ENCODE assay signal across 14 cellular contexts in genomic region chr3:124888482-124889441, GRCh38. TPM values are rescaled to one million over a fixed set of nuclear protein-coding genes. Genes with fewer than 3 reads are reported as not detected.
DNase-seq lines count a peak whose midpoint lies in the region; ATAC-seq and TF ChIP-seq lines count a peak whose summit lies in the region.
"Had no signal": no experiment of that assay in that cellular context is flagged by ENCODE, and none has a peak within 500 bp of the region (broad histone marks: within the 10 kb centered on the region; RNA-seq: fewer than 3 reads in every experiment).

No MANE protein-coding gene starts in this region.

- no peak for DNase-seq in activated CD4-positive, alpha-beta memory T cell treated with anti-CD3 and anti-CD28 coated beads for 36 hours
- DNase-seq in activated CD4-positive, alpha-beta memory T cell treated with anti-CD3 and anti-CD28 coated beads, Interleukin-2, amount 10 ng/mL, durations not matched to agents 7 days and 5 days = no peak
- DNase-seq in Panc1 (ENCODE audit: low read depth, low spot score) (no peak), glutamatergic neuron (no peak), trophoblast cell (no peak), cerebellar nuclear complex (lab: John Stamatoyannopoulos, UW) (no peak)
- DNase-seq: DMS79, foreskin fibroblast, MV-4-11, OCI-M1, upper lobe of right lung had no signal

- no peak overlapping the region for H3K27ac Mint-ChIP-seq in activated CD4-positive, alpha-beta memory T cell treated with anti-CD3 and anti-CD28 coated beads for 36 hours
- H3K27ac Mint-ChIP-seq in activated CD4-positive, alpha-beta memory T cell treated with anti-CD3 and anti-CD28 coated beads, Interleukin-2, amount 10 ng/mL, durations not matched to agents 7 days and 5 days = no peak overlapping the region
- no peak overlapping the region for H3K27ac Mint-ChIP-seq in glutamatergic neuron (ENCODE audit: unreplicated experiment)

- H2BK5ac ChIP-seq in trophoblast cell (ENCODE audit: low read depth, low read length, poor library complexity) = peak overlapping the region; percentile 33

- no peak overlapping the region for H3K14ac ChIP-seq in trophoblast cell (ENCODE audit: low read length)

- no peak for TF ChIP-seq CTCF in Panc1 (IDR thresholded peaks at IDR 0.05)
- no peak for TF ChIP-seq CTCF in glutamatergic neuron (IDR thresholded peaks at IDR 0.05; ENCODE audit: partially characterized antibody, unreplicated experiment)

- H3K36me3 ChIP-seq in Panc1 (ENCODE audit: control insufficient read depth, insufficient read depth, low read length) = no peaks in the 10 kb centered on the region
- no peaks in the 10 kb centered on the region for H3K36me3 ChIP-seq in trophoblast cell (ENCODE audit: control insufficient read depth in 1 of 2, insufficient read depth in 2 of 2, low read length in 2 of 2)
- H3K36me3 ChIP-seq: upper lobe of right lung had no signal

- no CpG with 5 or more reads among the region's 8 CpGs for WGBS in trophoblast cell (ENCODE audit: extremely low coverage, insufficient coverage, insufficient read length)

- H3K4me1 ChIP-seq in Panc1 (ENCODE audit: control insufficient read depth, insufficient read depth, low read length) (peaks cover 27% of the 10 kb centered on the region), trophoblast cell (ENCODE audit: control insufficient read depth in 1 of 2, insufficient read depth in 2 of 2, low read length in 2 of 2) (peaks cover 19 to 22% of the 10 kb centered on the region in 2 experiments)

- H2AFZ ChIP-seq in trophoblast cell (ENCODE audit: insufficient read depth, low read length, poor library complexity) = no peak overlapping the region

- peak overlapping the region; percentile 18 for H2BK120ac ChIP-seq in trophoblast cell (ENCODE audit: insufficient read depth, low read length, poor library complexity)

- peaks cover 2% of the 10 kb centered on the region for H3K4me1 Mint-ChIP-seq in activated CD4-positive, alpha-beta memory T cell treated with anti-CD3 and anti-CD28 coated beads for 36 hours (ENCODE audit: low read depth)
- peaks cover 8% of the 10 kb centered on the region for H3K4me1 Mint-ChIP-seq in activated CD4-positive, alpha-beta memory T cell treated with anti-CD3 and anti-CD28 coated beads, Interleukin-2, amount 10 ng/mL, durations not matched to agents 7 days and 5 days
- H3K4me1 Mint-ChIP-seq in glutamatergic neuron (ENCODE audit: low read depth, unreplicated experiment) = peaks cover 6% of the 10 kb centered on the region

- H2BK12ac ChIP-seq in trophoblast cell (ENCODE audit: low read length) = peak overlapping the region; percentile 62

- H3K9me3 Mint-ChIP-seq in activated CD4-positive, alpha-beta memory T cell treated with anti-CD3 and anti-CD28 coated beads for 36 hours = no peaks in the 10 kb centered on the region
- H3K9me3 Mint-ChIP-seq in activated CD4-positive, alpha-beta memory T cell treated with anti-CD3 and anti-CD28 coated beads, Interleukin-2, amount 10 ng/mL, durations not matched to agents 7 days and 5 days = no peaks in the 10 kb centered on the region
- H3K9me3 Mint-ChIP-seq in glutamatergic neuron (ENCODE audit: unreplicated experiment) = peaks cover 2% of the 10 kb centered on the region

- no peak overlapping the region for H3K4ac ChIP-seq in trophoblast cell (ENCODE audit: low read depth, low read length)

- H4K8ac ChIP-seq in trophoblast cell (ENCODE audit: low read depth, low read length) = no peak overlapping the region

- peak overlapping the region; percentile 8 for H3K9ac ChIP-seq in trophoblast cell (ENCODE audit: low read length)

- no peak overlapping the region for H4K12ac ChIP-seq in trophoblast cell (ENCODE audit: low read depth, low read length)

- H3K9me3 ChIP-seq in Panc1 (ENCODE audit: control insufficient read depth, insufficient read depth, low read depth, low read length) (no peaks in the 10 kb centered on the region), trophoblast cell (ENCODE audit: insufficient read depth, low read depth, low read length) (no peaks in the 10 kb centered on the region)
- H3K9me3 ChIP-seq: upper lobe of right lung had no signal

- peaks cover 14% of the 10 kb centered on the region for H3K79me2 ChIP-seq in trophoblast cell (ENCODE audit: control insufficient read depth, insufficient read depth, low read length, poor library complexity)

- in situ Hi-C loops in Panc1 (cut with HindIII; ENCODE audit: low pct_unique_long_range_greater_than_20kb, low sequenced_read_pairs) = no loop called here

- peak overlapping the region; percentile 75 for H3K27ac ChIP-seq in Panc1 (ENCODE audit: low read length)
- H3K27ac ChIP-seq in trophoblast cell (ENCODE audit: low read depth, low read length) = peak overlapping the region; percentile 58

- CTCF ChIA-PET in activated CD4-positive, alpha-beta memory T cell treated with anti-CD3 and anti-CD28 coated beads for 36 hours (lab: Charles Lee) = interaction anchor here (0.6 to 3.2 kb wide), 4 partner anchors 13 to 128 kb away, joined by 3 to 20 read pairs (median 3); no protein-coding TSS in a partner anchor
- CTCF ChIA-PET in activated CD4-positive, alpha-beta memory T cell treated with anti-CD3 and anti-CD28 coated beads, Interleukin-2, amount 10 ng/mL, durations not matched to agents 7 days and 5 days (lab: Charles Lee) = interaction anchor here (0.6 to 3.5 kb wide), 4 partner anchors 12 to 631 kb away, joined by 3 to 20 read pairs (median 10); partner anchors contain the start of gene SNX4
- CTCF ChIA-PET in Panc1 (lab: Charles Lee) = interaction anchor here (1.0 kb wide), 1 partner anchor 128 kb away, joined by 4 read pairs; no protein-coding TSS in a partner anchor

- H3K27me3 ChIP-seq in Panc1 (ENCODE audit: control insufficient read depth, insufficient read depth, low read length) = no peaks in the 10 kb centered on the region
- H3K27me3 ChIP-seq in trophoblast cell (ENCODE audit: insufficient read depth, low read length) = no peaks in the 10 kb centered on the region
- H3K27me3 ChIP-seq: upper lobe of right lung had no signal

- BruUV-seq in Panc1 (replicated peaks; lab: Mats Ljungman, UMichigan) = no TSS peak

- H3K4me2 ChIP-seq in trophoblast cell (ENCODE audit: low read length) = peak overlapping the region; percentile 7

- no peak overlapping the region for H3K4me3 ChIP-seq in Panc1 (ENCODE audit: low read depth in 2 of 2, low read length in 2 of 2)
- H3K4me3 ChIP-seq in trophoblast cell (ENCODE audit: low read depth, low read length) = no peak overlapping the region

- H3K18ac ChIP-seq in trophoblast cell (ENCODE audit: low read length) = no peak overlapping the region

- intact Hi-C loops in activated CD4-positive, alpha-beta memory T cell treated with anti-CD3 and anti-CD28 coated beads for 36 hours (cut with micrococcal nuclease) = no loop called here
- intact Hi-C loops in Panc1 (cut with micrococcal nuclease; ENCODE audit: unreplicated experiment) = no loop called here

- ATAC-seq in Panc1 (no peak), GM21390 (IDR thresholded peaks at IDR 0.05; ENCODE audit: unreplicated experiment) (no peak), GM21515 (IDR thresholded peaks at IDR 0.05; ENCODE audit: unreplicated experiment) (no peak)
- ATAC-seq: upper lobe of right lung had no signal

- peak overlapping the region; percentile 45 for H4K91ac ChIP-seq in trophoblast cell (ENCODE audit: low read depth, low read length)

- H3K4me3 Mint-ChIP-seq in activated CD4-positive, alpha-beta memory T cell treated with anti-CD3 and anti-CD28 coated beads for 36 hours = peak overlapping the region; percentile 64
- no peak overlapping the region for H3K4me3 Mint-ChIP-seq in activated CD4-positive, alpha-beta memory T cell treated with anti-CD3 and anti-CD28 coated beads, Interleukin-2, amount 10 ng/mL, durations not matched to agents 7 days and 5 days
- H3K4me3 Mint-ChIP-seq in glutamatergic neuron (ENCODE audit: unreplicated experiment) = peak overlapping the region; percentile 71

- peaks cover 32% of the 10 kb centered on the region for H3K79me1 ChIP-seq in trophoblast cell (ENCODE audit: low read length)

- POLR2A ChIA-PET in activated CD4-positive, alpha-beta memory T cell treated with anti-CD3 and anti-CD28 coated beads for 36 hours (lab: Charles Lee) = no interaction called here
- POLR2A ChIA-PET in activated CD4-positive, alpha-beta memory T cell treated with anti-CD3 and anti-CD28 coated beads, Interleukin-2, amount 10 ng/mL, durations not matched to agents 7 days and 5 days (lab: Charles Lee) = interaction anchor here (0.9 kb wide), 1 partner anchor 12 kb away, joined by 3 read pairs; no protein-coding TSS in a partner anchor
- POLR2A ChIA-PET in Panc1 (lab: Charles Lee) = no interaction called here

- H3K23ac ChIP-seq in trophoblast cell (ENCODE audit: low read length) = no peak overlapping the region

- H3K36me3 Mint-ChIP-seq in activated CD4-positive, alpha-beta memory T cell treated with anti-CD3 and anti-CD28 coated beads for 36 hours = no peaks in the 10 kb centered on the region
- H3K36me3 Mint-ChIP-seq in activated CD4-positive, alpha-beta memory T cell treated with anti-CD3 and anti-CD28 coated beads, Interleukin-2, amount 10 ng/mL, durations not matched to agents 7 days and 5 days (ENCODE audit: low read depth) = no peaks in the 10 kb centered on the region
- no peaks in the 10 kb centered on the region for H3K36me3 Mint-ChIP-seq in glutamatergic neuron (ENCODE audit: unreplicated experiment)

- peaks cover 38% of the 10 kb centered on the region for H3K27me3 Mint-ChIP-seq in activated CD4-positive, alpha-beta memory T cell treated with anti-CD3 and anti-CD28 coated beads for 36 hours
- peaks cover 45% of the 10 kb centered on the region for H3K27me3 Mint-ChIP-seq in activated CD4-positive, alpha-beta memory T cell treated with anti-CD3 and anti-CD28 coated beads, Interleukin-2, amount 10 ng/mL, durations not matched to agents 7 days and 5 days
- H3K27me3 Mint-ChIP-seq in glutamatergic neuron (ENCODE audit: unreplicated experiment) = peaks cover 3% of the 10 kb centered on the region

- H2AK5ac ChIP-seq in trophoblast cell (ENCODE audit: low read length) = no peak overlapping the region

RNA-seq across cellular contexts. Expression of gene ITGB5, which starts 1.6 kb away (rescaled TPM):
- 1 to 10 TPM in 1 of 2 experiments, under 1 TPM in 1; 0.52 to 1.5 TPM for total RNA-seq in activated CD4-positive, alpha-beta memory T cell treated with anti-CD3 and anti-CD28 coated beads for 36 hours
- total RNA-seq in activated CD4-positive, alpha-beta memory T cell treated with anti-CD3 and anti-CD28 coated beads, Interleukin-2, amount 10 ng/mL, durations not matched to agents 7 days and 5 days = under 1 TPM; 0.05 to 0.40 TPM
- total RNA-seq in Panc1 (2021; ENCODE audit: unreplicated experiment) = 446 TPM
- 777 TPM for polyA plus RNA-seq in Panc1 (2012; ENCODE audit: insufficient read length)
- 12.8 TPM for total RNA-seq in glutamatergic neuron (ENCODE audit: unreplicated experiment)
- 121 and 127 TPM in 2 replicates for polyA plus RNA-seq in trophoblast cell (2013)

RNA-seq across cellular contexts. Expression of gene MUC13, which starts 45.8 kb away (rescaled TPM):
- not detected for total RNA-seq in activated CD4-positive, alpha-beta memory T cell treated with anti-CD3 and anti-CD28 coated beads for 36 hours
- total RNA-seq in activated CD4-positive, alpha-beta memory T cell treated with anti-CD3 and anti-CD28 coated beads, Interleukin-2, amount 10 ng/mL, durations not matched to agents 7 days and 5 days = not detected
- 0.13 TPM for total RNA-seq in Panc1 (2021; ENCODE audit: unreplicated experiment)
- not detected for polyA plus RNA-seq in Panc1 (2012; ENCODE audit: insufficient read length)
- total RNA-seq in glutamatergic neuron (ENCODE audit: unreplicated experiment) = not detected
- 0.07 and 0.11 TPM in 2 replicates for polyA plus RNA-seq in trophoblast cell (2013)
- total RNA-seq: upper lobe of right lung had no signal
- polyA plus RNA-seq: neural cell had no signal

Comparison
In these comparisons a context has a peak if more than half of its experiments do, and no peak if none do; other contexts are left out.
1. RNA of gene ITGB5, which starts 1.6 kb away (total RNA-seq): 446 TPM in Panc1 (single experiment); 12.8 TPM in glutamatergic neuron (single experiment), 0.52 to 1.5 TPM in activated CD4-positive, alpha-beta memory T cell treated with anti-CD3 and anti-CD28 coated beads for 36 hours and 0.05 to 0.40 TPM in activated CD4-positive, alpha-beta memory T cell treated with anti-CD3 and anti-CD28 coated beads, Interleukin-2, amount 10 ng/mL, durations not matched to agents 7 days and 5 days; every median in the first group is over 10 times any median in the second.